17 cellular contexts compared by ENCODE assay signal in genomic region chr4:13558881-13559280, GRCh38. TPM values are rescaled to one million over a fixed set of nuclear protein-coding genes. Genes with fewer than 3 reads are reported as not detected.
DNase-seq lines count a peak whose midpoint lies in the region; ATAC-seq, FAIRE-seq and TF ChIP-seq lines count a peak whose summit lies in the region.
"Had no signal": no experiment of that assay in that cellular context is flagged by ENCODE, and none has a peak within 500 bp of the region (broad histone marks: within the 10 kb centered on the region; RNA-seq: fewer than 3 reads in every experiment).

No MANE protein-coding gene starts in this region.

- FAIRE-seq in bronchial epithelial cell (lab: Jason Lieb, UNC) = no peak
- FAIRE-seq: A549, HepG2 had no signal

- no peak overlapping the region for H3K14ac ChIP-seq in neuronal stem cell (ENCODE audit: low read length)

- H3K36me3 ChIP-seq in ACC112 (ENCODE audit: insufficient read depth, low read length) = no peaks in the 10 kb centered on the region
- H3K36me3 ChIP-seq in bronchial epithelial cell (ENCODE audit: control insufficient read depth, insufficient read depth, low read length) = no peaks in the 10 kb centered on the region
- H3K36me3 ChIP-seq in neuronal stem cell (replicated peaks in 1 of 2; ENCODE audit: control insufficient read depth in 2 of 2, insufficient read depth in 2 of 2, low read length in 2 of 2) = no peaks in the 10 kb centered on the region

- no peak overlapping the region for H3K18ac ChIP-seq in neuronal stem cell (ENCODE audit: low read length)

- no peak overlapping the region for H2BK12ac ChIP-seq in neuronal stem cell (ENCODE audit: low read length)

- H2BK15ac ChIP-seq in neuronal stem cell (ENCODE audit: low read length) = no peak overlapping the region

- no peak overlapping the region for H3K4ac ChIP-seq in neuronal stem cell (ENCODE audit: low read length)

- no peak overlapping the region for H2BK5ac ChIP-seq in neuronal stem cell (ENCODE audit: low read length)

- H3K27me3 ChIP-seq in ACC112 (ENCODE audit: insufficient read depth, low read length) (0 out of 2 replicates have a peak, but pooled peaks cover 7% of the 10 kb centered on the region), bronchial epithelial cell (ENCODE audit: control insufficient read depth, insufficient read depth, low read length) (no peaks in the 10 kb centered on the region), neuronal stem cell (ENCODE audit: control insufficient read depth in 3 of 3, insufficient read depth in 3 of 3, low read depth in 1 of 3, low read length in 3 of 3) (no peaks in the 10 kb centered on the region)

- H3K9ac ChIP-seq in neuronal stem cell (ENCODE audit: low read depth, low read length, poor library complexity) = no peak overlapping the region

- no peak overlapping the region for H4K91ac ChIP-seq in neuronal stem cell (ENCODE audit: low read depth, low read length, poor library complexity)

- no peak overlapping the region for H2BK120ac ChIP-seq in neuronal stem cell (ENCODE audit: low read depth, low read length)

- H3K4me3 ChIP-seq in ACC112 (ENCODE audit: low read depth, low read length) (no peak overlapping the region; the same call in 1 of the 2 replicates), bronchial epithelial cell (ENCODE audit: low read depth, low read length) (no peak overlapping the region), neuronal stem cell (ENCODE audit: low read length in 2 of 2) (no peak overlapping the region)
- H3K4me3 ChIP-seq: A549 had no signal

- H4K8ac ChIP-seq in neuronal stem cell (ENCODE audit: low read depth, low read length) = no peak overlapping the region

- DNase-seq in LHCN-M2 (ENCODE audit: low read depth) (peak; percentile 72), bronchial epithelial cell (ENCODE audit: low read depth) (peak; percentile 12), neuronal stem cell (ENCODE audit: low spot score) (no peak), HuH-7 (ENCODE audit: low spot score) (no peak)
- no peak for DNase-seq in effector CD4-positive, alpha-beta T cell
- no peak for DNase-seq in activated CD4-positive, alpha-beta T cell treated with anti-CD3 and anti-CD28 coated beads, Interleukin-2, amount 50 U/mL, for 48 hours
- DNase-seq: COR-L47, DMS153, Karpas-422, NCI-H1417 treated with DMSO at 0.1 percent for 48 hours, NCI-H2081, NCI-H510A treated with DMSO at 0.1 percent for 48 hours had no signal

- H3K4me2 ChIP-seq in neuronal stem cell (ENCODE audit: insufficient read depth, low read length, poor library complexity, severe bottlenecking) = no peak overlapping the region
- H3K4me2 ChIP-seq: A549 had no signal

- H3K4me1 ChIP-seq in ACC112 (ENCODE audit: control insufficient read depth, insufficient read depth, low read length, unreplicated experiment) (peaks cover 18% of the 10 kb centered on the region), neuronal stem cell (ENCODE audit: control insufficient read depth in 2 of 2, insufficient read depth in 1 of 2, low read depth in 1 of 2, low read length in 2 of 2) (no peaks in the 10 kb centered on the region)
- H3K4me1 ChIP-seq: A549 had no signal

- no peaks in the 10 kb centered on the region for H3K79me1 ChIP-seq in neuronal stem cell (ENCODE audit: low read depth, low read length)

- H3K27ac ChIP-seq in ACC112 (ENCODE audit: low read depth, low read length) = peak overlapping the region; percentile 60
- no peak overlapping the region for H3K27ac ChIP-seq in neuronal stem cell (replicated peaks; ENCODE audit: low read length)
- H3K27ac ChIP-seq: A549 had no signal

- no peak for ATAC-seq in HG03571 (IDR thresholded peaks at IDR 0.05; ENCODE audit: unreplicated experiment)
- ATAC-seq: A549, HepG2 had no signal

- WGBS in neuronal stem cell (ENCODE audit: extremely low coverage in 2 of 2, insufficient read length in 2 of 2, insufficient replicate concordance in 1 of 2), 2 donors = no CpG with 5 or more reads among the region's 1 CpG

- H3K79me2 ChIP-seq in ACC112 (ENCODE audit: control insufficient read depth, insufficient read depth, low read length, unreplicated experiment) = no peaks in the 10 kb centered on the region

- H3K23ac ChIP-seq in neuronal stem cell (ENCODE audit: low read depth, low read length, poor library complexity) = no peak overlapping the region

- H2AK5ac ChIP-seq in neuronal stem cell (ENCODE audit: low read depth, low read length) = no peak overlapping the region

- H2AFZ ChIP-seq in ACC112 (ENCODE audit: low read length, unreplicated experiment) (no peak overlapping the region), neuronal stem cell (ENCODE audit: low read length) (peak overlapping the region; percentile 49)

- no peaks in the 10 kb centered on the region for H3K9me3 ChIP-seq in neuronal stem cell (replicated peaks in 1 of 2; ENCODE audit: control insufficient read depth in 2 of 2, insufficient read depth in 1 of 2, low read depth in 1 of 2, low read length in 2 of 2)
- H3K9me3 ChIP-seq: A549 had no signal

- no peak for TF ChIP-seq CTCF in bronchial epithelial cell (IDR thresholded peaks at IDR 0.05; ENCODE audit: insufficient read depth, low read length, severe bottlenecking)

RNA-seq across cellular contexts. Expression of gene NKX3-2, which starts 14.6 kb away (rescaled TPM):
- 1.7 and 3.0 TPM in 2 replicates for total RNA-seq in LHCN-M2 (2014; rRNA removed)
- polyA plus RNA-seq in LHCN-M2 (2012) = 0.39 TPM
- total RNA-seq in bronchial epithelial cell = under 0.01 TPM in 1 of 2 replicates, not detected in the other
- 0.04 TPM for polyA plus RNA-seq in neuronal stem cell (2013, experiment 1 of 2)
- polyA plus RNA-seq in neuronal stem cell (2013, experiment 2 of 2) = 0.04 TPM
- polyA plus RNA-seq: CD14-positive monocyte had no signal

Comparison
In these comparisons a context has a peak if more than half of its experiments do, and no peak if none do; other contexts are left out.
1. DNase-seq: peak in LHCN-M2 (single experiment) and bronchial epithelial cell (single experiment); none in neuronal stem cell (single experiment), HuH-7 (single experiment), effector CD4-positive, alpha-beta T cell (single experiment) and activated CD4-positive, alpha-beta T cell treated with anti-CD3 and anti-CD28 coated beads, Interleukin-2, amount 50 U/mL, for 48 hours (0 of 2).